In the genomic region with DNA sequence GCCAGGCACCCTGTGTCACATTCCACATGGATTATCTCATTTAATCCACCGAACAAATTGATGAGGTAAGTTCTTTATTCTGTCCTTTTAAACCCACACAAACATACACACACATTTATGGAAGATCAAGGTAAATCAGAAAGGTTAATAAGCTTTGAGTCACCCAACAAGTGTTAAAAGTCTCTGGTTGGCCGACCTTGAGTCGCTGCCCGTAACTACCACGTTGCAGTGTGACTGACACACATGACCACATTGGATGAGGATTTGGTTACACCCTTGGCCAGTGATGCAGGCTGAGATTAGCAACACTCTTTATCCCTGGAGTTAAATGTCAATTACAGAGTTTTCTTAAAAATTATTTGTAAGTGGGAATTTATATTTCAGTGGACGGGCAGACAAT, we compare ENCODE assay signal across 15 cellular contexts. TPM values are rescaled to one million over a fixed set of nuclear protein-coding genes. Genes with fewer than 3 reads are reported as not detected.
DNase-seq lines count a peak whose midpoint lies in the region; ATAC-seq, FAIRE-seq and TF ChIP-seq lines count a peak whose summit lies in the region.
"Had no signal": no experiment of that assay in that cellular context is flagged by ENCODE, and none has a peak within 500 bp of the region (broad histone marks: within the 10 kb centered on the region; RNA-seq: fewer than 3 reads in every experiment).

No MANE protein-coding gene starts in this region.

- H3K36me3 ChIP-seq in bronchial epithelial cell (ENCODE audit: control insufficient read depth, insufficient read depth, low read length) = no peaks in the 10 kb centered on the region

- DNase-seq in NCI-H748 (lab: John Stamatoyannopoulos, UW; ENCODE audit: unreplicated experiment) = peak; percentile 7
- DNase-seq in NCI-H748 treated with DMSO at 0.1 percent for 48 hours (lab: John Stamatoyannopoulos, UW) = no peak
- DNase-seq in bronchial epithelial cell (ENCODE audit: low read depth) = peak; percentile 78
- DNase-seq in stimulated activated naive B cell treated with anti-CD40 and anti-IgM and Interleukin-4, amounts not matched to agents 10 μg/mL and 1 μg/mL and 100 μg/mL, for 72 hours = peak; percentile 25
- DNase-seq in DMS79 (lab: John Stamatoyannopoulos, UW) = no peak
- DNase-seq in NCI-H345 (lab: John Stamatoyannopoulos, UW) = no peak
- no peak for DNase-seq in putamen (ENCODE audit: low spot score)
- DNase-seq: activated CD8-positive, alpha-beta memory T cell treated with anti-CD3 and anti-CD28 coated beads, Interleukin-2, amount 50 U/mL, for 4 hours; amygdala; DMS 273 treated with DMSO at 0.1 percent for 48 hours; effector memory CD4-positive, alpha-beta T cell; NCI-H1436; T-helper 9 cell had no signal

- H3K4me1 Mint-ChIP-seq in stimulated activated naive B cell treated with anti-CD40 and anti-IgM and Interleukin-4, amounts not matched to agents 10 μg/mL and 1 μg/mL and 100 μg/mL, for 72 hours = peaks cover 56 to 83% of the 10 kb centered on the region in 2 donors

- H3K4me3 Mint-ChIP-seq in stimulated activated naive B cell treated with anti-CD40 and anti-IgM and Interleukin-4, amounts not matched to agents 10 μg/mL and 1 μg/mL and 100 μg/mL, for 72 hours = peak overlapping the region; percentile 59 to 61

- ATAC-seq in HG03139 (IDR thresholded peaks at IDR 0.05; ENCODE audit: unreplicated experiment) = peak; percentile 49
- peak; percentile 89 to 90 for ATAC-seq in stimulated activated naive B cell treated with anti-CD40 and anti-IgM and Interleukin-4, amounts not matched to agents 10 μg/mL and 1 μg/mL and 100 μg/mL, for 72 hours (replicated peaks)
- ATAC-seq: HCT116 had no signal

- no peak for FAIRE-seq in bronchial epithelial cell (lab: Jason Lieb, UNC)

- no peak for TF ChIP-seq CTCF in bronchial epithelial cell (IDR thresholded peaks at IDR 0.05; ENCODE audit: insufficient read depth, low read length, severe bottlenecking)

- no peaks in the 10 kb centered on the region for H3K27me3 Mint-ChIP-seq in stimulated activated naive B cell treated with anti-CD40 and anti-IgM and Interleukin-4, amounts not matched to agents 10 μg/mL and 1 μg/mL and 100 μg/mL, for 72 hours

- peak overlapping the region; percentile 91 for H3K27ac Mint-ChIP-seq in stimulated activated naive B cell treated with anti-CD40 and anti-IgM and Interleukin-4, amounts not matched to agents 10 μg/mL and 1 μg/mL and 100 μg/mL, for 72 hours

- no peaks in the 10 kb centered on the region for H3K9me3 Mint-ChIP-seq in stimulated activated naive B cell treated with anti-CD40 and anti-IgM and Interleukin-4, amounts not matched to agents 10 μg/mL and 1 μg/mL and 100 μg/mL, for 72 hours

- H3K36me3 Mint-ChIP-seq in stimulated activated naive B cell treated with anti-CD40 and anti-IgM and Interleukin-4, amounts not matched to agents 10 μg/mL and 1 μg/mL and 100 μg/mL, for 72 hours = peaks cover 28 to 56% of the 10 kb centered on the region in 2 donors

- H3K4me3 ChIP-seq in bronchial epithelial cell (ENCODE audit: low read depth, low read length) = no peak overlapping the region

- no peaks in the 10 kb centered on the region for H3K27me3 ChIP-seq in bronchial epithelial cell (ENCODE audit: control insufficient read depth, insufficient read depth, low read length)

RNA-seq across cellular contexts. Expression of a gene that starts 19.2 kb away (rescaled TPM):
- total RNA-seq in bronchial epithelial cell = 33.2 and 33.3 TPM in 2 replicates

Comparison
In these comparisons a context has a peak if more than half of its experiments do, and no peak if none do; other contexts are left out.
1. DNase-seq: peak in NCI-H748 (single experiment), bronchial epithelial cell (single experiment) and stimulated activated naive B cell treated with anti-CD40 and anti-IgM and Interleukin-4, amounts not matched to agents 10 μg/mL and 1 μg/mL and 100 μg/mL, for 72 hours (single experiment); none in NCI-H748 treated with DMSO at 0.1 percent for 48 hours (single experiment), DMS79 (single experiment), NCI-H345 (single experiment) and putamen (single experiment).